ENCODE assay signal across 24 cellular contexts in genomic region chr22:44915441-44915840, GRCh38.
DNase-seq lines count a peak whose midpoint lies in the region; ATAC-seq, FAIRE-seq and TF ChIP-seq lines count a peak whose summit lies in the region.
"Had no signal": no experiment of that assay in that cellular context is flagged by ENCODE, and none has a peak within 500 bp of the region (broad histone marks: within the 10 kb centered on the region; RNA-seq: fewer than 3 reads in every experiment).

No MANE protein-coding gene starts in this region.

- H3K9ac ChIP-seq in HepG2 (ENCODE audit: insufficient read depth, low read depth, low read length), result no peak overlapping the region
- H3K9ac ChIP-seq: KMS-11 had no signal

- peaks cover 16% of the 10 kb centered on the region for H3K36me3 Mint-ChIP-seq in HFFc6 (ENCODE audit: low read depth)

- no TSS peak for BruUV-seq in HepG2 (replicated peaks; lab: Mats Ljungman, UMichigan)

- H3K4me3 Mint-ChIP-seq in HFFc6, result no peak overlapping the region
- H3K4me3 Mint-ChIP-seq: CD4-positive, alpha-beta memory T cell; GM23338 had no signal

- H3K4me1 Mint-ChIP-seq in HFFc6 (ENCODE audit: low read depth), result no peaks in the 10 kb centered on the region
- H3K4me1 Mint-ChIP-seq: CD4-positive, alpha-beta memory T cell; GM23338 had no signal

- H2AFZ ChIP-seq in HepG2 (ENCODE audit: low read length), result no peak overlapping the region
- H2AFZ ChIP-seq: GM23338, PC-9 had no signal

- H3K79me2 ChIP-seq in HepG2 (ENCODE audit: insufficient read depth, low read length), result no peaks in the 10 kb centered on the region

- ATAC-seq in right lobe of liver, result no peak
- ATAC-seq in HepG2, result no peak
- no peak for ATAC-seq in lower lobe of right lung
- ATAC-seq in sciatic nerve, result no peak
- ATAC-seq: GM12878, GM23338 had no signal

- H3K36me3 ChIP-seq in right lobe of liver (no peaks in the 10 kb centered on the region), HepG2 (replicated peaks in 1 of 2; ENCODE audit: control insufficient read depth in 1 of 2, insufficient read depth in 2 of 2, low read length in 2 of 2) (no peaks in the 10 kb centered on the region), lower lobe of right lung (no peaks in the 10 kb centered on the region)

- H3K27me3 ChIP-seq in right lobe of liver (no peaks in the 10 kb centered on the region), HepG2 (ENCODE audit: control insufficient read depth in 1 of 2, insufficient read depth in 2 of 2, low read length in 2 of 2) (peaks cover 12 to 61% of the 10 kb centered on the region in 2 experiments), lower lobe of right lung (ENCODE audit: low read depth) (peaks cover 4% of the 10 kb centered on the region)

- no peak for TF ChIP-seq RAD21 in HepG2 (CRISPR knock-in tag; IDR thresholded peaks at IDR 0.05)

- no peaks in the 10 kb centered on the region for H3K4me1 ChIP-seq in right lobe of liver
- H3K4me1 ChIP-seq in HepG2 (ENCODE audit: insufficient read depth, low read length), result no peaks in the 10 kb centered on the region
- no peaks in the 10 kb centered on the region for H3K4me1 ChIP-seq in lower lobe of right lung

- H3K27ac Mint-ChIP-seq in HFFc6, result no peak overlapping the region

- WGBS in right lobe of liver (ENCODE audit: insufficient coverage, low coverage, low lambda C conversion rate, missing lambda C conversion rate), result 78% methylated on average over 7 of the region's 10 CpGs
- 18% methylated on average over 10 of the region's 10 CpGs for WGBS in HepG2 (ENCODE audit: low lambda C conversion rate)

- in situ Hi-C loops in HepG2 (cut with HindIII; ENCODE audit: extremely low pct_ligation_motif_present, low pct_unique_long_range_greater_than_20kb), result no loop called here

- FAIRE-seq in HepG2 (lab: Jason Lieb, UNC), result no peak
- FAIRE-seq: GM12878, HTR-8/SVneo had no signal

- no peak overlapping the region for H3K27ac ChIP-seq in right lobe of liver
- no peak overlapping the region for H3K27ac ChIP-seq in HepG2 (ENCODE audit: extremely low read length, insufficient read depth, low read length)
- no peak overlapping the region for H3K27ac ChIP-seq in lower lobe of right lung
- H3K27ac ChIP-seq: KMS-11, PC-9, SK-N-MC had no signal

- intact Hi-C loops in right lobe of liver (cut with DNase I), result no loop called here
- intact Hi-C loops in HepG2 (cut with micrococcal nuclease; ENCODE audit: unreplicated experiment), result no loop called here
- intact Hi-C loops in lower lobe of right lung (cut with DNase I), result no loop called here
- intact Hi-C loops in sciatic nerve (cut with DNase I), result no loop called here

- H3K9me3 ChIP-seq in right lobe of liver, result no peaks in the 10 kb centered on the region
- H3K9me3 ChIP-seq in HepG2 (ENCODE audit: low read length), result no peaks in the 10 kb centered on the region; the same call in 1 of the 2 replicates
- no peaks in the 10 kb centered on the region for H3K9me3 ChIP-seq in lower lobe of right lung

- no peak overlapping the region for H3K4me2 ChIP-seq in HepG2 (ENCODE audit: low read depth, low read length)
- H3K4me2 ChIP-seq: GM23338, KMS-11, PC-9 had no signal

- DNase-seq in right lobe of liver (peak; percentile 10 to 39 (median 29)), HepG2 (ENCODE audit: low spot score) (no peak), lower lobe of right lung (peak; percentile 35), sciatic nerve (ENCODE audit: low spot score) (peak; percentile 28), HFFc6 (no peak), nucleus accumbens (lab: John Stamatoyannopoulos, UW) (no peak), 8988T (no peak)
- DNase-seq: CD4-positive, alpha-beta memory T cell; DND-41; HCEC 1CT; IMR-90; NCI-H1092 treated with DMSO at 0.1 percent for 48 hours; NCI-H146; NCI-H2029; NCI-H2227 treated with DMSO at 0.1 percent for 48 hours; NCI-H510A; PC-9; RPMI8226; SHP77 treated with DMSO at 0.1 percent for 48 hours had no signal

- no peak overlapping the region for H3K4me3 ChIP-seq in right lobe of liver
- H3K4me3 ChIP-seq in HepG2 (replicated peaks in 1 of 3; ENCODE audit: insufficient read depth in 1 of 3, low read depth in 2 of 3, low read length in 3 of 3), result no peak overlapping the region
- no peak overlapping the region for H3K4me3 ChIP-seq in lower lobe of right lung
- H3K4me3 ChIP-seq: GM12878, GM23338, PC-9, SK-N-MC had no signal

- no peak for TF ChIP-seq CTCF in right lobe of liver (IDR thresholded peaks at IDR 0.05)
- TF ChIP-seq CTCF in HepG2 (CRISPR knock-in tag; IDR thresholded peaks at IDR 0.05), result no peak
- TF ChIP-seq CTCF in lower lobe of right lung (IDR thresholded peaks at IDR 0.05), result no peak
- TF ChIP-seq CTCF in HFFc6 (IDR thresholded peaks at IDR 0.05), result no peak

- H4K20me1 ChIP-seq in HepG2 (ENCODE audit: insufficient read depth, low read length), result peaks cover 3% of the 10 kb centered on the region; the same call in 1 of the 2 replicates

- H3K9me3 Mint-ChIP-seq in HFFc6, result peaks cover 32% of the 10 kb centered on the region

- POLR2A ChIA-PET in HepG2 (lab: Yijun Ruan, JAX), result no interaction called here

- no peak for TF ChIP-seq EP300 in HepG2 (IDR thresholded peaks at IDR 0.05; ENCODE audit: low read depth in 2 of 2, low read length in 2 of 2)
- TF ChIP-seq EP300 in HepG2 (CRISPR knock-in tag; IDR thresholded peaks at IDR 0.05; ENCODE audit: borderline replicate concordance), result no peak

- TF ChIP-seq POLR2A in right lobe of liver (IDR thresholded peaks at IDR 0.05), result no peak
- no peak for TF ChIP-seq POLR2A in HepG2 (IDR thresholded peaks at IDR 0.05; ENCODE audit: insufficient read depth in 1 of 2, low read depth in 2 of 2, low read length in 2 of 2)

- CTCF ChIA-PET in HepG2 (lab: Yijun Ruan, JAX; ENCODE audit: low intra/inter-chr PET ratio, low total read pairs), result no interaction called here

- peaks cover 2% of the 10 kb centered on the region for H3K27me3 Mint-ChIP-seq in HFFc6 (ENCODE audit: insufficient read depth)

TF ChIP-seq in HepG2, 621 proteins besides CTCF, POLR2A, EP300 and RAD21:
- TF ChIP-seq ZC3H13 (CRISPR knock-in tag; IDR thresholded peaks at IDR 0.05), result no peak
- no peak for TF ChIP-seq TAF15 (IDR thresholded peaks at IDR 0.05; ENCODE audit: low read depth, low read length, poor library complexity, severe bottlenecking)
- no peak for TF ChIP-seq ZFP36 (IDR thresholded peaks at IDR 0.05; ENCODE audit: borderline replicate concordance, low read depth, low read length, partially characterized antibody)
- TF ChIP-seq NCOR1 (IDR thresholded peaks at IDR 0.05; ENCODE audit: borderline replicate concordance, low read length), result no peak
- no peak for TF ChIP-seq POGK (CRISPR knock-in tag; conservative IDR thresholded peaks at IDR 0.05)
- TF ChIP-seq KLF15 (CRISPR knock-in tag; IDR thresholded peaks at IDR 0.05; ENCODE audit: borderline replicate concordance), result no peak
- no peak for TF ChIP-seq ATF5 (CRISPR knock-in tag; IDR thresholded peaks at IDR 0.05; ENCODE audit: low read depth)
- TF ChIP-seq PCBP1 (IDR thresholded peaks at IDR 0.05; ENCODE audit: borderline replicate concordance, low read depth, low read length), result no peak
- no peak for TF ChIP-seq ZNF589 (CRISPR knock-in tag; conservative IDR thresholded peaks at IDR 0.05)
- no peak for TF ChIP-seq MTF2 (CRISPR knock-in tag; IDR thresholded peaks at IDR 0.05; ENCODE audit: borderline replicate concordance)
- TF ChIP-seq TBP (CRISPR knock-in tag; IDR thresholded peaks at IDR 0.05), result no peak

Comparison
In these comparisons a context has a peak if more than half of its experiments do, and no peak if none do; other contexts are left out.
1. DNase-seq: peak in right lobe of liver (3 of 3), lower lobe of right lung (single experiment) and sciatic nerve (single experiment); none in HepG2 (single experiment), HFFc6 (single experiment), nucleus accumbens (0 of 56) and 8988T (single experiment).